Comparison of ENCODE assay signal across 19 cellular contexts in the genomic region with DNA sequence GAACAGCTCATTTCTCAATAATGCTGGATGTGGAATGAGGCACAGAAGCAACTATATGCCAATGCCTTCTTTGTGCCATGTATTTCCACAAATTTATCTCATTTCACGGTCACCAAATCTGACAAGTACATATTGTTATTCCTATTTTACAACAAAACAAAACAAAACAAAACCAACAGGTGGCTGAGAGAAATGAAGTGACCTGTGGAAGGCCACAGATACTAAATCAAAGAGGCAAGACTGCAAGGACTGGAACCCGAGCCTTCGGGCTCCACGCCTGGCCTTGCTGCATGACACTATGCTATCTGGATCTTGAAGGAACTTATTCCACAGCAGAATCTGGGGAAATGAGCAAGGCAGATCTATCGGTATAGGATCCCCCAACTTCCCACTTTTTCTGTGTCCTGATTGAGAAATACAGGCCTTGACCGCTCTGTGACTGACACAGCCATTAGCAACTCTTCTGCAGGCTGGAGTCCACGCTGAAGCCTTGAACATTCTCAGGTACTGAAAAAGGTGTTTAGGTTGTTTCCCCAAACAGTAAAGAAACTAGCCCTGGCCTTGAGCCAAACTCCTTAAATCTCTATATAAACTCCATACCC.
"Had no signal": no experiment of that assay in that cellular context is flagged by ENCODE, and none has a peak within 500 bp of the region (broad histone marks: within the 10 kb centered on the region; RNA-seq: fewer than 3 reads in every experiment).

No MANE protein-coding gene starts in this region.

- H3K9me3 Mint-ChIP-seq: mesothelial cell of epicardium; naive B cell; natural killer cell; stimulated activated naive B cell treated with anti-CD40 and anti-IgM and Interleukin-4, amounts not matched to agents 10 μg/mL and 1 μg/mL and 100 μg/mL, for 72 hours; type B pancreatic cell had no signal

- H3K27me3 Mint-ChIP-seq: progenitor cell of endocrine pancreas, type B pancreatic cell had no signal

- ATAC-seq: heart right ventricle; left lung; natural killer cell; sciatic nerve; stimulated activated naive B cell treated with anti-CD40 and anti-IgM and Interleukin-4, amounts not matched to agents 10 μg/mL and 1 μg/mL and 100 μg/mL, for 72 hours; stimulated activated naive CD8-positive, alpha-beta T cell treated with anti-CD3 and anti-CD28 coated beads, Interleukin-15, Interleukin-2, amounts not matched to agents 100 U/mL and 50 U/mL, for 24 hours had no signal

- H3K4me1 Mint-ChIP-seq: natural killer cell; stimulated activated naive B cell treated with anti-CD40 and anti-IgM and Interleukin-4, amounts not matched to agents 10 μg/mL and 1 μg/mL and 100 μg/mL, for 72 hours had no signal

- DNase-seq: heart right ventricle; kidney; left lung; mesendoderm; naive B cell; natural killer cell; ovary; stimulated activated CD4-positive, alpha-beta T cell treated with anti-CD3 and anti-CD28 coated beads, Interleukin-12 subunit alpha, Interleukin-12 subunit beta, amount 100 ng/mL, for 4 hours; stimulated activated CD4-positive, alpha-beta T cell treated with anti-CD3 and anti-CD28 coated beads, Interleukin-15, amount 100 ng/mL, for 24 hours; stimulated activated CD4-positive, alpha-beta T cell treated with anti-CD3 and anti-CD28 coated beads, Interleukin-2, amount 100 ng/mL, for 24 hours; stimulated activated CD4-positive, alpha-beta T cell treated with anti-CD3 and anti-CD28 coated beads, Interleukin-4, amount 100 ng/mL, for 1 hour; stimulated activated naive B cell treated with anti-CD40 and anti-IgM and Interleukin-4, amounts not matched to agents 10 μg/mL and 1 μg/mL and 100 μg/mL, for 72 hours; stimulated activated naive CD8-positive, alpha-beta T cell treated with anti-CD3 and anti-CD28 coated beads, Interleukin-15, Interleukin-2, amounts not matched to agents 100 U/mL and 50 U/mL, for 24 hours; stomach; testis had no signal

- H3K4me3 Mint-ChIP-seq: mesothelial cell of epicardium; naive B cell; natural killer cell; stimulated activated naive B cell treated with anti-CD40 and anti-IgM and Interleukin-4, amounts not matched to agents 10 μg/mL and 1 μg/mL and 100 μg/mL, for 72 hours; type B pancreatic cell had no signal

- H3K27ac Mint-ChIP-seq: mesothelial cell of epicardium; naive B cell; natural killer cell; progenitor cell of endocrine pancreas; stimulated activated naive B cell treated with anti-CD40 and anti-IgM and Interleukin-4, amounts not matched to agents 10 μg/mL and 1 μg/mL and 100 μg/mL, for 72 hours; type B pancreatic cell had no signal

- H3K36me3 Mint-ChIP-seq: naive B cell; natural killer cell; stimulated activated naive B cell treated with anti-CD40 and anti-IgM and Interleukin-4, amounts not matched to agents 10 μg/mL and 1 μg/mL and 100 μg/mL, for 72 hours had no signal
